In the genomic region with DNA sequence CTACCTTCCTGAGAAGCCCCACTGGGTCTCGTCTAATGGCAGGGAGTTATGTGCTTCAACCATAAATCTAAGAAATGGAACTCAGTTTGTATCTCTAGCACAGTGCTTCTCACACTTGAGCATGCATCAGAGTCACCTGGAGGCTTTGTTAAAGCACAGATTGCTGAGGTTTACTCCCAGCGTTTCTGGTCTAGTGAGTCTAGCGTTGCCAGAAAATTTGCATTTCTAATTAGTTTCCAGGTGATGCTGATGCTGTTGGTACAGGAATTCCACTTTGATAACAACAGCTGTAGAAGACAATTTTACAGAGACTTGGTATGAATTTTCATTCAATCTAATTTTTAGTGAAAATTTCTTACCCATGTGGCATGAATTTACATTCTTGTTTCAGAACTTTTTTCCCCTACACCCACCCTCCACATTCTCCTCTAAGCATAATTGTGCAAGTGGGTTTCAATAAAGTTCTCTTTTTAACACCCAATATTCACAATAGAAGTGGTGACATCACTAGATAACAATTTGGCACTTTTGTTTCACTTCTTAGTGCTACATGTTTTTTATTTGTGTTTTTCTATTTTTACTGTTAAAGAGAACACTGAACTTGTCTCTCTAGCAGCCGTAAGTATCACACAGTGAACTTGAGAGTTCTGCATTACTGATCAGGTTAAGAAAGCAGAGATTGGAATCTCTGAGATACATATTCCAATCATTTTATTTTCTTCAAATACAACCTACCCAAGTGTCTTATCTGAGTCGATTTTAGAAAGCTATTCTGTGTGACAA, we compare ENCODE assay signal across 13 cellular contexts. TPM values are rescaled to one million over a fixed set of nuclear protein-coding genes. Genes with fewer than 3 reads are reported as not detected.
DNase-seq lines count a peak whose midpoint lies in the region; ATAC-seq, FAIRE-seq and TF ChIP-seq lines count a peak whose summit lies in the region.
"Had no signal": no experiment of that assay in that cellular context is flagged by ENCODE, and none has a peak within 500 bp of the region (broad histone marks: within the 10 kb centered on the region; RNA-seq: fewer than 3 reads in every experiment).

No MANE protein-coding gene starts in this region.

- H3K4me3 Mint-ChIP-seq in T-cell, result no peak overlapping the region
- H3K4me3 Mint-ChIP-seq: CD14-positive monocyte had no signal

- no peaks in the 10 kb centered on the region for H3K27me3 ChIP-seq in adipocyte (replicated peaks; ENCODE audit: control insufficient read depth, insufficient read depth, low read length)
- H3K27me3 ChIP-seq: neutrophil had no signal

- no peak overlapping the region for H3K27ac Mint-ChIP-seq in T-cell
- H3K27ac Mint-ChIP-seq: CD14-positive monocyte had no signal

- CTCF ChIA-PET in T-cell (lab: Charles Lee), result no interaction called here

- no peaks in the 10 kb centered on the region for H3K9me3 Mint-ChIP-seq in T-cell

- DNase-seq in adipocyte (ENCODE audit: low read depth) (no peak), D721Med (ENCODE audit: insufficient read length, low spot score) (no peak), T-cell (no peak), middle frontal gyrus (ENCODE audit: extremely low spot score, low spot score) (no peak)
- DNase-seq in activated CD4-positive, CD25-positive, alpha-beta regulatory T cell treated with anti-CD3 and anti-CD28 coated beads, Interleukin-2, amount 50 U/mL, for 72 hours, result no peak
- DNase-seq: caudate nucleus, NCI-H146 had no signal

- H3K9ac ChIP-seq in adipocyte (ENCODE audit: low read length), result peak overlapping the region; percentile 33

- no peaks in the 10 kb centered on the region for H3K9me3 ChIP-seq in adipocyte (ENCODE audit: control insufficient read depth, low read length)
- H3K9me3 ChIP-seq: neutrophil had no signal

- H3K27me3 Mint-ChIP-seq in T-cell, result peaks cover 7 to 17% of the 10 kb centered on the region in 2 donors

- no peaks in the 10 kb centered on the region for H3K36me3 Mint-ChIP-seq in T-cell

- peaks cover 12% of the 10 kb centered on the region for H3K4me1 ChIP-seq in adipocyte (ENCODE audit: control insufficient read depth, insufficient read depth, low read length)

- FAIRE-seq in D721Med (lab: Jason Lieb, UNC), result no peak

- H3K4me3 ChIP-seq in adipocyte (ENCODE audit: low read length), result no peak overlapping the region

- H3K4me1 Mint-ChIP-seq in T-cell, result peaks cover 0 to 6% (median 3%) of the 10 kb centered on the region in 3 donors

- POLR2A ChIA-PET in T-cell (lab: Charles Lee), result no interaction called here

- no peak for TF ChIP-seq CTCF in D721Med (IDR thresholded peaks at IDR 0.05; ENCODE audit: insufficient read depth, missing control alignments)

- peak; percentile 49 for ATAC-seq in GM18502 (IDR thresholded peaks at IDR 0.05; ENCODE audit: poor library complexity, unreplicated experiment)
- peak; percentile 37 for ATAC-seq in GM19467 (IDR thresholded peaks at IDR 0.05; ENCODE audit: unreplicated experiment)
- ATAC-seq in HG03064 (IDR thresholded peaks at IDR 0.05; ENCODE audit: low read depth, unreplicated experiment), result peak; percentile 47
- ATAC-seq in T-cell (replicated peaks in 1 of 4), result no peak
- ATAC-seq: HCT116 had no signal

- H3K36me3 ChIP-seq in adipocyte (ENCODE audit: control insufficient read depth, insufficient read depth, low read length, severe bottlenecking), result no peaks in the 10 kb centered on the region
- H3K36me3 ChIP-seq: neutrophil had no signal

RNA-seq across cellular contexts. Expression of gene BET1, which starts 48.4 kb away (rescaled TPM):
- total RNA-seq in T-cell, result 10 to 100 TPM; 11.9 to 27.2 (median 25.4) TPM

Comparison
In these comparisons a context has a peak if more than half of its experiments do, and no peak if none do; other contexts are left out.
1. ATAC-seq: peak in GM18502 (single experiment), GM19467 (single experiment) and HG03064 (single experiment); none in T-cell (0 of 4).